19 cellular contexts compared by ENCODE assay signal in the genomic region with DNA sequence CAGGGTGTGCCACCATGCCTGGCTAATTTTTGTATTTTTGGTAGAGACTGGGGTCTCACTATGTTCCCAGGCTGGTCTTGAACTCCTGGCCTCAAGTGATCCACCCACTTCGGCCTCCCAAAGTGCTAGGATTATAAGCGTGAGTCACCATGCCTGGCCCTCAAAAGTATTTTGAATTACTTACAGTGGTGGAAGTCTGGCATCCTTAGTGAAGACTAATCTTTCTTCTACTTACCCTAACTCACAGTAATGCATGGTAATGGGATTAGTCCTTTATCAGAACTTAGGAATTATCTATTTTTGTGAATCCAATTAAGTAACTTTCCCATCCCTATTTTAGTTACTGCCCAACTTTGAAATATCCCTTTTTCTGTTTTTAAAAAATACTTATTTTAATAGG. TPM values are rescaled to one million over a fixed set of nuclear protein-coding genes. Genes with fewer than 3 reads are reported as not detected.
DNase-seq lines count a peak whose midpoint lies in the region; ATAC-seq and TF ChIP-seq lines count a peak whose summit lies in the region.
"Had no signal": no experiment of that assay in that cellular context is flagged by ENCODE, and none has a peak within 500 bp of the region (broad histone marks: within the 10 kb centered on the region; RNA-seq: fewer than 3 reads in every experiment).

No MANE protein-coding gene starts in this region.

- H3K4me3 ChIP-seq in A673 (ENCODE audit: low read depth, low read length, poor library complexity, severe bottlenecking): no peak overlapping the region
- H3K4me3 ChIP-seq in retinal pigment epithelial cell (ENCODE audit: low read length): no peak overlapping the region
- H3K4me3 ChIP-seq: BLaER1, HAP-1 had no signal

- H3K4me1 ChIP-seq in A673 (ENCODE audit: insufficient read depth, low read length, poor library complexity, severe bottlenecking): peaks cover 18% of the 10 kb centered on the region

- no peaks in the 10 kb centered on the region for H3K27me3 ChIP-seq in A673 (replicated peaks; ENCODE audit: insufficient read depth, low read depth, low read length, poor library complexity)
- H3K27me3 ChIP-seq: BLaER1 had no signal

- H3K36me3 ChIP-seq in A673 (ENCODE audit: insufficient read depth, low read length, poor library complexity, severe bottlenecking): peaks cover 9% of the 10 kb centered on the region

- peak; percentile 77 for DNase-seq in A673 (ENCODE audit: low spot score)
- DNase-seq in NCI-H82 (lab: John Stamatoyannopoulos, UW): peak; percentile 93
- peak; percentile 39 for DNase-seq in amniotic epithelial cell (ENCODE audit: low read depth)
- DNase-seq in retinal pigment epithelial cell (ENCODE audit: low read depth): peak; percentile 58
- no peak for DNase-seq in stimulated activated CD4-positive, alpha-beta T cell treated with anti-CD3 and anti-CD28 coated beads, Interleukin-2, amount 100 ng/mL, for 24 hours
- DNase-seq: Caco-2; CD4-positive, CD25-positive, alpha-beta regulatory T cell; CD8-positive, alpha-beta T cell; DMS153; DND-41; GOT3; HFFc6 had no signal

- H3K27ac ChIP-seq in A673 (ENCODE audit: low read depth, low read length, poor library complexity, severe bottlenecking): no peak overlapping the region
- H3K27ac ChIP-seq: BLaER1, C4-2B had no signal

- CTCF ChIA-PET in A673 (lab: Charles Lee): no interaction called here

- intact Hi-C loops in A673 (cut with micrococcal nuclease; ENCODE audit: unreplicated experiment): no loop called here

- ATAC-seq in HG02642 (IDR thresholded peaks at IDR 0.05; ENCODE audit: poor library complexity, unreplicated experiment) (no peak), HG02759 (IDR thresholded peaks at IDR 0.05; ENCODE audit: unreplicated experiment) (no peak)
- ATAC-seq: CD8-positive, alpha-beta T cell had no signal

- POLR2A ChIA-PET in A673 (lab: Charles Lee; ENCODE audit: low non-redundant PET): no interaction called here

- BruUV-seq in A673 (replicated peaks; lab: Mats Ljungman, UMichigan): no TSS peak

- no peaks in the 10 kb centered on the region for H3K9me3 ChIP-seq in A673 (ENCODE audit: low read depth, low read length, poor library complexity, severe bottlenecking)
- H3K9me3 ChIP-seq: BLaER1, Caco-2, HAP-1 had no signal

- TF ChIP-seq CTCF in A673 (conservative IDR thresholded peaks at IDR 0.05; ENCODE audit: low read depth, low read length): no peak
- TF ChIP-seq CTCF in retinal pigment epithelial cell (conservative IDR thresholded peaks at IDR 0.05; ENCODE audit: low read depth, low read length): no peak

RNA-seq across cellular contexts. Expression of a gene that starts 3.9 kb away (rescaled TPM):
- total RNA-seq in A673 (2021): 47.2 and 52.3 TPM in 2 replicates

RNA-seq across cellular contexts. Expression of a gene that starts 21.7 kb away (rescaled TPM):
- not detected in 2 replicates for total RNA-seq in A673 (2021)
- total RNA-seq: A172; B cell; CD4-positive, CD25-positive, alpha-beta regulatory T cell; CD8-positive, alpha-beta T cell had no signal

RNA-seq across cellular contexts. Expression of a gene that starts 29.7 kb away (rescaled TPM):
- total RNA-seq in A673 (2021): not detected in 2 replicates
- total RNA-seq: A172; B cell; Caco-2; CD8-positive, alpha-beta T cell had no signal

RNA-seq across cellular contexts. Expression of a gene that starts 41.1 kb away (rescaled TPM):
- total RNA-seq in A673 (2021): 0.24 and 0.26 TPM in 2 replicates
- total RNA-seq: A172 had no signal

Comparison
In these comparisons a context has a peak if more than half of its experiments do, and no peak if none do; other contexts are left out.
1. DNase-seq: peak in A673 (single experiment), NCI-H82 (single experiment), amniotic epithelial cell (single experiment) and retinal pigment epithelial cell (single experiment); none in stimulated activated CD4-positive, alpha-beta T cell treated with anti-CD3 and anti-CD28 coated beads, Interleukin-2, amount 100 ng/mL, for 24 hours (0 of 2).